In the genomic region with DNA sequence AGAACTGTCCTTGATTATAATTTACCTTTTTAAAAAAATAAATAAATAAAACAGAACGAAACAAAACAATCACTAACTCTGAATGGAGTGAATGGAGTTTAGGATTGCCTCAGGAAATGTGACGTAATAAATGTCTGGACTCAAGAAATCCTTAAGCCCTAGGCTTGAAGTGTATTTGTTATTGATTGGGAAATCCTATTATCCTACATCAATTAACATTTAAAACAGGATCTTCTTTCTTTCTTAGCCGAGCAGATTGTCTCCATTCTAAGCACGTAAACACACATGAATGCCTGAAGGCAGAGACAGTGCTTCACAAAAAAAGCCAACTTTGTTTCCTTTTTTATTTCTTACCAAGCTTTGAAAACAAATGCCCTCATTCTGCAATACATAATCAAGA, we compare ENCODE assay signal across 20 cellular contexts. TPM values are rescaled to one million over a fixed set of nuclear protein-coding genes. Genes with fewer than 3 reads are reported as not detected.
A peak's percentile ranks its signal among the peaks of the same experiment; 100 is the strongest.
DNase-seq lines count a peak whose midpoint lies in the region; ATAC-seq, FAIRE-seq and TF ChIP-seq lines count a peak whose summit lies in the region.
"Had no signal": no experiment of that assay in that cellular context is flagged by ENCODE, and none has a peak within 500 bp of the region (broad histone marks: within the 10 kb centered on the region; RNA-seq: fewer than 3 reads in every experiment).

No MANE protein-coding gene starts in this region.

- no peak overlapping the region for H2BK20ac ChIP-seq in H9 (ENCODE audit: low read depth, low read length, poor library complexity, severe bottlenecking)

- no peaks in the 10 kb centered on the region for H4K20me1 ChIP-seq in H9 (ENCODE audit: control insufficient read depth, insufficient read depth, insufficient read length)

- DNase-seq in RPMI7951 (ENCODE audit: low read depth) = peak; percentile 2
- DNase-seq in bronchial epithelial cell (ENCODE audit: low read depth) = peak; percentile 29
- DNase-seq in iris pigment epithelial cell (ENCODE audit: low read depth) = peak; percentile 34
- DNase-seq in substantia nigra (lab: John Stamatoyannopoulos, UW) = no peak
- no peak for DNase-seq in right lobe of liver
- DNase-seq in H9 = no peak
- DNase-seq in stimulated activated naive CD4-positive, alpha-beta T cell treated with Interleukin-2 at 50 U/mL for 16 hours (lab: John Stamatoyannopoulos, UW) = no peak
- DNase-seq: activated CD8-positive, alpha-beta memory T cell treated with anti-CD3 and anti-CD28 coated beads, Interleukin-2, amount 10 ng/mL, durations not matched to agents 7 days and 5 days; activated effector memory CD4-positive, alpha-beta T cell treated with anti-CD3 and anti-CD28 coated beads, Interleukin-2, amount 50 U/mL, for 16 hours; adrenal gland; central memory CD4-positive, alpha-beta T cell; effector CD4-positive, alpha-beta T cell; MV-4-11; NCI-H2081; NCI-H524; T-helper 9 cell had no signal

- H2AFZ ChIP-seq in H9 (ENCODE audit: low read length) = no peak overlapping the region

- no peak for FAIRE-seq in bronchial epithelial cell (lab: Jason Lieb, UNC)

- no peak overlapping the region for H2AK5ac ChIP-seq in H9 (ENCODE audit: insufficient read length, low read length)

- peak overlapping the region in 1 of 3 experiments; percentile 85; a peak in 2 of 7 replicates for H3K27ac Mint-ChIP-seq in H9
- H3K27ac Mint-ChIP-seq: activated CD8-positive, alpha-beta memory T cell treated with anti-CD3 and anti-CD28 coated beads, Interleukin-2, amount 10 ng/mL, durations not matched to agents 7 days and 5 days; B cell had no signal

- intact Hi-C loops in right lobe of liver (cut with DNase I) = no loop called here

- H3K18ac ChIP-seq in H9 (ENCODE audit: insufficient read length, low read depth, low read length) = no peak overlapping the region

- H3K23me2 ChIP-seq in H9 (ENCODE audit: insufficient read length, low read depth, low read length, poor library complexity, severe bottlenecking) = no peaks in the 10 kb centered on the region

- no peak overlapping the region for H3K9ac ChIP-seq in H9 (ENCODE audit: extremely low read depth, insufficient read length, low read length)

- TF ChIP-seq CTCF in bronchial epithelial cell (IDR thresholded peaks at IDR 0.05; ENCODE audit: insufficient read depth, low read length, severe bottlenecking) (no peak), right lobe of liver (IDR thresholded peaks at IDR 0.05) (no peak), H9 (conservative IDR thresholded peaks at IDR 0.05) (no peak)

- no peak overlapping the region for H2BK120ac ChIP-seq in H9 (ENCODE audit: low read depth, low read length, poor library complexity, severe bottlenecking)

- H3K4me1 Mint-ChIP-seq in H9 = peaks cover 50 to 58% of the 10 kb centered on the region in 2 experiments

- no peak overlapping the region for H3K4me3 Mint-ChIP-seq in H9
- H3K4me3 Mint-ChIP-seq: activated CD8-positive, alpha-beta memory T cell treated with anti-CD3 and anti-CD28 coated beads, Interleukin-2, amount 10 ng/mL, durations not matched to agents 7 days and 5 days; B cell had no signal

- H4K91ac ChIP-seq in H9 (ENCODE audit: insufficient read length, low read depth, low read length) = no peak overlapping the region

- H3K36me3 ChIP-seq in bronchial epithelial cell (ENCODE audit: control insufficient read depth, insufficient read depth, low read length) = no peaks in the 10 kb centered on the region
- no peaks in the 10 kb centered on the region for H3K36me3 ChIP-seq in right lobe of liver
- H3K36me3 ChIP-seq: adrenal gland had no signal

- TF ChIP-seq POLR2A in right lobe of liver (IDR thresholded peaks at IDR 0.05) = no peak

- no peak overlapping the region for H3K4me2 ChIP-seq in H9 (ENCODE audit: insufficient read depth, insufficient read length, low read length)

- no peak overlapping the region for H2BK12ac ChIP-seq in H9 (ENCODE audit: insufficient read length, low read depth, low read length)

- no peak overlapping the region for H3K23ac ChIP-seq in H9 (ENCODE audit: insufficient read length, low read depth, low read length)

- H3K56ac ChIP-seq in H9 (ENCODE audit: insufficient read length, low read depth, low read length) = no peak overlapping the region

- no peak overlapping the region for H4K8ac ChIP-seq in H9 (replicated peaks; ENCODE audit: insufficient read length, low read depth, low read length)

- no peak overlapping the region for H3T11ph ChIP-seq in H9 (ENCODE audit: low read length)

- H3K79me1 ChIP-seq in H9 (ENCODE audit: insufficient read depth, low read depth, low read length, poor library complexity, severe bottlenecking) = no peaks in the 10 kb centered on the region

- no peaks in the 10 kb centered on the region for H3K79me2 ChIP-seq in H9 (ENCODE audit: insufficient read depth, low read length)

- WGBS in right lobe of liver (ENCODE audit: insufficient coverage, low coverage, low lambda C conversion rate, missing lambda C conversion rate) = 72% methylated on average over 4 of the region's 4 CpGs
- no CpG with 5 or more reads among the region's 4 CpGs for WGBS in H9 (ENCODE audit: extremely low coverage, insufficient read length, low lambda C conversion rate)

- no peaks in the 10 kb centered on the region for H3K27me3 ChIP-seq in bronchial epithelial cell (ENCODE audit: control insufficient read depth, insufficient read depth, low read length)
- no peaks in the 10 kb centered on the region for H3K27me3 ChIP-seq in right lobe of liver
- H3K27me3 ChIP-seq in H9 (ENCODE audit: insufficient read depth, low read length) = no peaks in the 10 kb centered on the region
- H3K27me3 ChIP-seq: adrenal gland had no signal

- peaks cover 9% of the 10 kb centered on the region for H3K27me3 Mint-ChIP-seq in H9 (ENCODE audit: low read depth)
- H3K27me3 Mint-ChIP-seq: activated CD8-positive, alpha-beta memory T cell treated with anti-CD3 and anti-CD28 coated beads, Interleukin-2, amount 10 ng/mL, durations not matched to agents 7 days and 5 days; B cell had no signal

- no peak overlapping the region for H2BK5ac ChIP-seq in H9 (ENCODE audit: insufficient read length, low read length)

- H3K27ac ChIP-seq in substantia nigra (ENCODE audit: low read depth, low read length, poor library complexity, severe bottlenecking) = peak overlapping the region; percentile 82
- H3K27ac ChIP-seq in right lobe of liver = no peak overlapping the region
- H3K27ac ChIP-seq in H9 (ENCODE audit: insufficient read length, low read depth, low read length) = no peak overlapping the region
- H3K27ac ChIP-seq: adrenal gland, SK-N-MC had no signal

- ATAC-seq in right lobe of liver (no peak), GM18519 (IDR thresholded peaks at IDR 0.05; ENCODE audit: low FRiP score, unreplicated experiment) (no peak)
- ATAC-seq: activated CD8-positive, alpha-beta memory T cell treated with anti-CD3 and anti-CD28 coated beads, Interleukin-2, amount 10 ng/mL, durations not matched to agents 7 days and 5 days; HCT116 had no signal

- no peaks in the 10 kb centered on the region; a peak in 1 of 7 replicates for H3K36me3 Mint-ChIP-seq in H9 (ENCODE audit: insufficient read depth in 1 of 3, low read depth in 3 of 3)

- H3K14ac ChIP-seq in H9 (ENCODE audit: insufficient read depth, low read length) = no peak overlapping the region

- H3K4me3 ChIP-seq in bronchial epithelial cell (ENCODE audit: low read depth, low read length) = no peak overlapping the region
- no peak overlapping the region for H3K4me3 ChIP-seq in right lobe of liver
- H3K4me3 ChIP-seq: adrenal gland, SK-N-MC had no signal

- H4K5ac ChIP-seq in H9 (ENCODE audit: insufficient read length, low read depth, low read length) = no peak overlapping the region

- H3K9me3 Mint-ChIP-seq in H9 = no peaks in the 10 kb centered on the region

- H2BK15ac ChIP-seq in H9 (ENCODE audit: low read depth, low read length) = no peak overlapping the region

- no peak overlapping the region for H3K4ac ChIP-seq in H9 (ENCODE audit: low read depth, low read length)

- H3K9me3 ChIP-seq in right lobe of liver (no peaks in the 10 kb centered on the region), H9 (ENCODE audit: control insufficient read depth, low read depth, low read length) (no peaks in the 10 kb centered on the region)
- H3K9me3 ChIP-seq: adrenal gland had no signal

- H3K4me1 ChIP-seq in right lobe of liver (peaks cover 0 to 17% (median 0%) of the 10 kb centered on the region in 4 donors), H9 (ENCODE audit: insufficient read depth, low read length) (no peaks in the 10 kb centered on the region; the same call in 1 of the 2 replicates)

RNA-seq across cellular contexts. Expression of a gene that starts 33.4 kb away (rescaled TPM):
- total RNA-seq in RPMI7951 (2014; rRNA removed; shearing (Covaris generic)) = 11.3 and 13.1 TPM in 2 replicates
- total RNA-seq in bronchial epithelial cell = 1.6 and 5.8 TPM in 2 replicates
- total RNA-seq in right lobe of liver = 10 to 100 TPM; 25.6 to 35.7 (median 30.3) TPM
- 5.7 and 6.3 TPM in 2 replicates for total RNA-seq in H9 (2021)

Comparison
In these comparisons a context has a peak if more than half of its experiments do, and no peak if none do; other contexts are left out.
1. DNase-seq: peak in RPMI7951 (single experiment), bronchial epithelial cell (single experiment) and iris pigment epithelial cell (single experiment); none in substantia nigra (0 of 49), right lobe of liver (0 of 3), H9 (single experiment) and stimulated activated naive CD4-positive, alpha-beta T cell treated with Interleukin-2 at 50 U/mL for 16 hours (single experiment).